ENCODE assay signal across 19 cellular contexts in genomic region chr13:104382941-104383340, GRCh38.
"Had no signal": no experiment of that assay in that cellular context is flagged by ENCODE, and none has a peak within 500 bp of the region (broad histone marks: within the 10 kb centered on the region; RNA-seq: fewer than 3 reads in every experiment).

No MANE protein-coding gene starts in this region.

- ATAC-seq: activated naive CD4-positive, alpha-beta T cell treated with anti-CD3 and anti-CD28 coated beads, Interleukin-2, amount 50 U/mL, for 72 hours; activated T-cell treated with anti-CD3 and anti-CD28 coated beads, Interleukin-2, amount 50 U/mL, for 4 hours; esophagus mucosa; foreskin keratinocyte; left ventricle myocardium superior; naive thymus-derived CD4-positive, alpha-beta T cell; psoas muscle; right lobe of liver; stimulated activated effector memory CD8-positive, alpha-beta T cell treated with anti-CD3 and anti-CD28 coated beads, Interleukin-12 subunit alpha, Interleukin-12 subunit beta, amount 100 ng/mL, for 72 hours had no signal

- H3K27me3 ChIP-seq: adrenal gland, brain microvascular endothelial cell, foreskin keratinocyte, neural progenitor cell, right lobe of liver, testis had no signal

- H3K4me3 ChIP-seq: adrenal gland, neural progenitor cell, psoas muscle, right lobe of liver, testis had no signal

- H3K9ac ChIP-seq: neural progenitor cell had no signal

- H3K4me2 ChIP-seq: neural progenitor cell had no signal

- H2AFZ ChIP-seq: neural progenitor cell had no signal

- H3K36me3 ChIP-seq: adrenal gland, brain microvascular endothelial cell, neural progenitor cell, right lobe of liver had no signal

- H3K4me1 ChIP-seq: adrenal gland, neural progenitor cell, psoas muscle, right lobe of liver, testis had no signal

- H3K27ac ChIP-seq: adrenal gland, brain microvascular endothelial cell, foreskin keratinocyte, neural progenitor cell, psoas muscle, right lobe of liver, testis had no signal

- DNase-seq: activated CD4-positive, alpha-beta T cell treated with anti-CD3 and anti-CD28 coated beads, Interleukin-2, amount 10 ng/mL, durations not matched to agents 7 days and 5 days; activated CD8-positive, alpha-beta memory T cell treated with anti-CD3 and anti-CD28 coated beads, Interleukin-2, amount 50 U/mL, for 4 hours; activated T-cell treated with anti-CD3 and anti-CD28 coated beads, Interleukin-2, amount 50 U/mL, for 4 hours; adrenal gland; brain microvascular endothelial cell; cerebellar nuclear complex; cortex of kidney; hypothalamus; left ventricle myocardium superior; naive thymus-derived CD4-positive, alpha-beta T cell; psoas muscle; right lobe of liver; stimulated activated CD4-positive, alpha-beta T cell treated with anti-CD3 and anti-CD28 coated beads, Interleukin-4, amount 100 ng/mL, for 24 hours; testis had no signal

- H3K9me3 ChIP-seq: adrenal gland, psoas muscle, right lobe of liver, testis had no signal
